8 cellular contexts compared by ENCODE assay signal in genomic region chr18:21444465-21445023, GRCh38.
DNase-seq lines count a peak whose midpoint lies in the region; ATAC-seq and TF ChIP-seq lines count a peak whose summit lies in the region.

No MANE protein-coding gene starts in this region.

- DNase-seq in DMS153 (lab: John Stamatoyannopoulos, UW) = peak; percentile 19
- DNase-seq in PC-9 = peak; percentile 9 to 40
- no peak for DNase-seq in epithelial cell of proximal tubule (ENCODE audit: low read depth)
- no peak for DNase-seq in vagina (ENCODE audit: extremely low spot score in 2 of 2)

- H3K27ac ChIP-seq in PC-9 (no peak overlapping the region), neural cell (ENCODE audit: low read length) (no peak overlapping the region), vagina (no peak overlapping the region)

- H3K27me3 ChIP-seq in PC-9 (ENCODE audit: insufficient read depth, low read depth) (no peaks in the 10 kb centered on the region), neural cell (ENCODE audit: insufficient read depth, low read depth, low read length) (no peaks in the 10 kb centered on the region), vagina (no peaks in the 10 kb centered on the region)

- no peak for TF ChIP-seq POLR2A in vagina (IDR thresholded peaks at IDR 0.05)

- H3K79me2 ChIP-seq in PC-9 (ENCODE audit: low read depth) = no peaks in the 10 kb centered on the region
- H3K79me2 ChIP-seq in neural cell (replicated peaks; ENCODE audit: insufficient read depth, low read length) = no peaks in the 10 kb centered on the region

- CTCF ChIA-PET in PC-9 (lab: Charles Lee) = interaction anchor here (0.6 to 0.8 kb wide), 2 partner anchors 233 to 249 kb away, joined by 3 read pairs; no protein-coding TSS in a partner anchor

- BruUV-seq in PC-9 (replicated peaks; lab: Mats Ljungman, UMichigan) = no TSS peak

- H3K4me2 ChIP-seq in PC-9 (no peak overlapping the region), neural cell (ENCODE audit: low read length) (no peak overlapping the region)

- H3K9me3 ChIP-seq in PC-9 (ENCODE audit: insufficient read depth, low read depth) (no peaks in the 10 kb centered on the region), neural cell (ENCODE audit: low read length) (no peaks in the 10 kb centered on the region), vagina (no peaks in the 10 kb centered on the region)

- TF ChIP-seq RAD21 in neural cell (conservative IDR thresholded peaks at IDR 0.05) = peak; percentile 77

- peak; percentile 75 for TF ChIP-seq CTCF in PC-9 (conservative IDR thresholded peaks at IDR 0.05)
- peak; percentile 95 for TF ChIP-seq CTCF in epithelial cell of proximal tubule (conservative IDR thresholded peaks at IDR 0.05; ENCODE audit: low read depth, low read length)
- TF ChIP-seq CTCF in neural cell (IDR thresholded peaks at IDR 0.05; ENCODE audit: poor library complexity, severe bottlenecking) = peak; percentile 75
- TF ChIP-seq CTCF in vagina (IDR thresholded peaks at IDR 0.05) = peak in 1 of 3 experiments; percentile 41

- intact Hi-C loops in PC-9 (cut with micrococcal nuclease; ENCODE audit: unreplicated experiment) (loop anchor here (1.0 kb wide), 2 partner anchors 202 to 249 kb away; partner anchors contain the start of gene GREB1L), vagina (cut with DNase I) (loop anchor here (10.0 kb wide), 1 partner anchor 250 kb away; no protein-coding TSS in a partner anchor)

- no peak overlapping the region for H3K9ac ChIP-seq in neural cell (ENCODE audit: low read length)

- H4K20me1 ChIP-seq in PC-9 (ENCODE audit: insufficient read depth) (no peaks in the 10 kb centered on the region), neural cell (ENCODE audit: insufficient read depth) (no peaks in the 10 kb centered on the region)

- peaks cover 29% of the 10 kb centered on the region for H3K4me1 ChIP-seq in PC-9 (replicated peaks; ENCODE audit: insufficient read depth)
- H3K4me1 ChIP-seq in vagina = no peaks in the 10 kb centered on the region

- H2AFZ ChIP-seq in PC-9 (no peak overlapping the region), neural cell (ENCODE audit: low read depth, low read length) (no peak overlapping the region)

- no peak for TF ChIP-seq EP300 in neural cell (conservative IDR thresholded peaks at IDR 0.05; ENCODE audit: poor library complexity, severe bottlenecking)

- no peak overlapping the region for H3K4me3 ChIP-seq in PC-9
- no peak overlapping the region for H3K4me3 ChIP-seq in epithelial cell of proximal tubule (ENCODE audit: low read depth, low read length)
- H3K4me3 ChIP-seq in neural cell (ENCODE audit: low read length) = no peak overlapping the region
- no peak overlapping the region for H3K4me3 ChIP-seq in vagina

- H3F3A ChIP-seq in PC-9 (ENCODE audit: insufficient read depth, low read depth) (peaks cover 5% of the 10 kb centered on the region; the same call in 1 of the 2 replicates), neural cell (ENCODE audit: insufficient read depth, low read length, poor library complexity, severe bottlenecking) (no peaks in the 10 kb centered on the region)

- ATAC-seq in HG02759 (IDR thresholded peaks at IDR 0.05; ENCODE audit: unreplicated experiment) (peak; percentile 54), HG03135 (IDR thresholded peaks at IDR 0.05; ENCODE audit: unreplicated experiment) (no peak), HG03520 (IDR thresholded peaks at IDR 0.05; ENCODE audit: unreplicated experiment) (no peak)

- H3K36me3 ChIP-seq in PC-9 (ENCODE audit: low read depth) = no peaks in the 10 kb centered on the region; the same call in 1 of the 2 replicates
- H3K36me3 ChIP-seq in neural cell (ENCODE audit: insufficient read depth, low read length) = no peaks in the 10 kb centered on the region
- no peaks in the 10 kb centered on the region for H3K36me3 ChIP-seq in vagina

- POLR2A ChIA-PET in PC-9 (lab: Charles Lee; ENCODE audit: unreplicated experiment) = no interaction called here

- H3K9me2 ChIP-seq in PC-9 (ENCODE audit: insufficient read depth) = no peaks in the 10 kb centered on the region
- no peaks in the 10 kb centered on the region for H3K9me2 ChIP-seq in neural cell (ENCODE audit: insufficient read depth, low read length)

TF ChIP-seq in neural cell, 6 proteins besides CTCF, POLR2A, EP300 and RAD21:
- no peak for TF ChIP-seq POLR2AphosphoS5 (IDR thresholded peaks at IDR 0.05)
- no peak for TF ChIP-seq TAF1 (IDR thresholded peaks at IDR 0.05; ENCODE audit: low read depth)
- peak; percentile 86 for TF ChIP-seq SMC3 (conservative IDR thresholded peaks at IDR 0.05; ENCODE audit: poor library complexity)
- no peak for TF ChIP-seq MXI1 (conservative IDR thresholded peaks at IDR 0.05; ENCODE audit: poor library complexity, severe bottlenecking)
- no peak for TF ChIP-seq REST (IDR thresholded peaks at IDR 0.05; ENCODE audit: borderline replicate concordance)
- no peak for TF ChIP-seq EZH2 (IDR thresholded peaks at IDR 0.05; ENCODE audit: borderline replicate concordance, insufficient read depth, low read length, poor library complexity, severe bottlenecking)

Comparison
In these comparisons a context has a peak if more than half of its experiments do, and no peak if none do; other contexts are left out.
1. DNase-seq: peak in DMS153 (single experiment) and PC-9 (2 of 2); none in epithelial cell of proximal tubule (single experiment) and vagina (0 of 2).